8 cellular contexts compared by ENCODE assay signal in genomic region chr12:74412607-74413230, GRCh38.
DNase-seq lines count a peak whose midpoint lies in the region; ATAC-seq and TF ChIP-seq lines count a peak whose summit lies in the region.

No MANE protein-coding gene starts in this region.

- in situ Hi-C loops in T47D (cut with HindIII; ENCODE audit: low pct_unique_long_range_greater_than_20kb, low sequenced_read_pairs): no loop called here

- no peak overlapping the region for H3K27ac Mint-ChIP-seq in activated naive CD4-positive, alpha-beta T cell treated with anti-CD3 and anti-CD28 coated beads, Interleukin-2, amount 50 U/mL, for 72 hours

- H3K36me3 ChIP-seq in neural cell (ENCODE audit: insufficient read depth, low read length): no peaks in the 10 kb centered on the region

- no peak overlapping the region for H3K9ac ChIP-seq in neural cell (ENCODE audit: low read length)

- TF ChIP-seq EP300 in neural cell (conservative IDR thresholded peaks at IDR 0.05; ENCODE audit: poor library complexity, severe bottlenecking): peak; percentile 36

- no peaks in the 10 kb centered on the region for H3K27me3 ChIP-seq in neural cell (ENCODE audit: insufficient read depth, low read depth, low read length)

- H4K20me1 ChIP-seq in neural cell (ENCODE audit: insufficient read depth): no peaks in the 10 kb centered on the region

- H3K9me2 ChIP-seq in neural cell (ENCODE audit: insufficient read depth, low read length): no peaks in the 10 kb centered on the region

- DNase-seq in GM10248 (ENCODE audit: extremely low spot score) (peak; percentile 9), NAMALWA (ENCODE audit: low spot score) (peak; percentile 62), T47D (ENCODE audit: low read depth in 1 of 2, low spot score in 1 of 2) (peak; percentile 27 to 58), C1 segment of cervical spinal cord (lab: John Stamatoyannopoulos, UW) (no peak)
- DNase-seq in activated naive CD4-positive, alpha-beta T cell treated with anti-CD3 and anti-CD28 coated beads, Interleukin-2, amount 50 U/mL, for 72 hours (ENCODE audit: low spot score in 2 of 2): no peak
- no peak for DNase-seq in activated CD4-positive, alpha-beta T cell treated with anti-CD3 and anti-CD28 coated beads for 4 hours
- DNase-seq in activated naive CD4-positive, alpha-beta T cell treated with Interleukin-2 at 50 U/mL for 16 hours: no peak

- H3K4me2 ChIP-seq in neural cell (ENCODE audit: low read length): no peak overlapping the region

- TF ChIP-seq CTCF in GM10248 (IDR thresholded peaks at IDR 0.05; ENCODE audit: control extremely low read depth, extremely low read depth, low read depth, missing control alignments): peak; percentile 33
- peak; percentile 71 for TF ChIP-seq CTCF in neural cell (IDR thresholded peaks at IDR 0.05; ENCODE audit: poor library complexity, severe bottlenecking)

- H3K36me3 Mint-ChIP-seq in activated naive CD4-positive, alpha-beta T cell treated with anti-CD3 and anti-CD28 coated beads, Interleukin-2, amount 50 U/mL, for 72 hours: no peaks in the 10 kb centered on the region

- H3K4me3 ChIP-seq in neural cell (ENCODE audit: low read length): no peak overlapping the region

- no peaks in the 10 kb centered on the region for H3K79me2 ChIP-seq in neural cell (replicated peaks; ENCODE audit: insufficient read depth, low read length)

- no peaks in the 10 kb centered on the region for H3F3A ChIP-seq in neural cell (ENCODE audit: insufficient read depth, low read length, poor library complexity, severe bottlenecking)

- POLR2A ChIA-PET in GM10248 (lab: Yijun Ruan, JAX): no interaction called here

- peak; percentile 81 for TF ChIP-seq RAD21 in neural cell (conservative IDR thresholded peaks at IDR 0.05)

- CTCF ChIA-PET in GM10248 (lab: Yijun Ruan, JAX): interaction anchor here (0.8 to 1.2 kb wide), 6 partner anchors 9 to 300 kb away, joined by 3 to 6 read pairs (median 4); no protein-coding TSS in a partner anchor

- no peak overlapping the region for H2AFZ ChIP-seq in neural cell (ENCODE audit: low read depth, low read length)

- H3K9me3 Mint-ChIP-seq in activated naive CD4-positive, alpha-beta T cell treated with anti-CD3 and anti-CD28 coated beads, Interleukin-2, amount 50 U/mL, for 72 hours: no peaks in the 10 kb centered on the region

- no peak overlapping the region for H3K27ac ChIP-seq in neural cell (ENCODE audit: low read length)

- ATAC-seq in activated naive CD4-positive, alpha-beta T cell treated with anti-CD3 and anti-CD28 coated beads, Interleukin-2, amount 50 U/mL, for 72 hours: no peak

- no peaks in the 10 kb centered on the region for H3K9me3 ChIP-seq in neural cell (ENCODE audit: low read length)

TF ChIP-seq in neural cell, 6 proteins besides CTCF, POLR2A, EP300 and RAD21:
- no peak for TF ChIP-seq TAF1 (IDR thresholded peaks at IDR 0.05; ENCODE audit: low read depth)
- no peak for TF ChIP-seq MXI1 (conservative IDR thresholded peaks at IDR 0.05; ENCODE audit: poor library complexity, severe bottlenecking)
- TF ChIP-seq, protein P1, sequence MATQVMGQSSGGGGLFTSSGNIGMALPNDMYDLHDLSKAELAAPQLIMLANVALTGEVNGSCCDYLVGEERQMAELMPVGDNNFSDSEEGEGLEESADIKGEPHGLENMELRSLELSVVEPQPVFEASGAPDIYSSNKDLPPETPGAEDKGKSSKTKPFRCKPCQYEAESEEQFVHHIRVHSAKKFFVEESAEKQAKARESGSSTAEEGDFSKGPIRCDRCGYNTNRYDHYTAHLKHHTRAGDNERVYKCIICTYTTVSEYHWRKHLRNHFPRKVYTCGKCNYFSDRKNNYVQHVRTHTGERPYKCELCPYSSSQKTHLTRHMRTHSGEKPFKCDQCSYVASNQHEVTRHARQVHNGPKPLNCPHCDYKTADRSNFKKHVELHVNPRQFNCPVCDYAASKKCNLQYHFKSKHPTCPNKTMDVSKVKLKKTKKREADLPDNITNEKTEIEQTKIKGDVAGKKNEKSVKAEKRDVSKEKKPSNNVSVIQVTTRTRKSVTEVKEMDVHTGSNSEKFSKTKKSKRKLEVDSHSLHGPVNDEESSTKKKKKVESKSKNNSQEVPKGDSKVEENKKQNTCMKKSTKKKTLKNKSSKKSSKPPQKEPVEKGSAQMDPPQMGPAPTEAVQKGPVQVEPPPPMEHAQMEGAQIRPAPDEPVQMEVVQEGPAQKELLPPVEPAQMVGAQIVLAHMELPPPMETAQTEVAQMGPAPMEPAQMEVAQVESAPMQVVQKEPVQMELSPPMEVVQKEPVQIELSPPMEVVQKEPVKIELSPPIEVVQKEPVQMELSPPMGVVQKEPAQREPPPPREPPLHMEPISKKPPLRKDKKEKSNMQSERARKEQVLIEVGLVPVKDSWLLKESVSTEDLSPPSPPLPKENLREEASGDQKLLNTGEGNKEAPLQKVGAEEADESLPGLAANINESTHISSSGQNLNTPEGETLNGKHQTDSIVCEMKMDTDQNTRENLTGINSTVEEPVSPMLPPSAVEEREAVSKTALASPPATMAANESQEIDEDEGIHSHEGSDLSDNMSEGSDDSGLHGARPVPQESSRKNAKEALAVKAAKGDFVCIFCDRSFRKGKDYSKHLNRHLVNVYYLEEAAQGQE (IDR thresholded peaks at IDR 0.05; ENCODE audit: borderline replicate concordance): no peak
- no peak for TF ChIP-seq EZH2 (IDR thresholded peaks at IDR 0.05; ENCODE audit: borderline replicate concordance, insufficient read depth, low read length, poor library complexity, severe bottlenecking)
- peak; percentile 80 for TF ChIP-seq SMC3 (conservative IDR thresholded peaks at IDR 0.05; ENCODE audit: poor library complexity)

Comparison
In these comparisons a context has a peak if more than half of its experiments do, and no peak if none do; other contexts are left out.
1. DNase-seq: peak in GM10248 (single experiment), NAMALWA (single experiment) and T47D (2 of 2); none in activated naive CD4-positive, alpha-beta T cell treated with anti-CD3 and anti-CD28 coated beads, Interleukin-2, amount 50 U/mL, for 72 hours (0 of 2), activated CD4-positive, alpha-beta T cell treated with anti-CD3 and anti-CD28 coated beads for 4 hours (0 of 2), C1 segment of cervical spinal cord (0 of 14) and activated naive CD4-positive, alpha-beta T cell treated with Interleukin-2 at 50 U/mL for 16 hours (single experiment).